ENCODE assay signal across 27 cellular contexts in the genomic region with DNA sequence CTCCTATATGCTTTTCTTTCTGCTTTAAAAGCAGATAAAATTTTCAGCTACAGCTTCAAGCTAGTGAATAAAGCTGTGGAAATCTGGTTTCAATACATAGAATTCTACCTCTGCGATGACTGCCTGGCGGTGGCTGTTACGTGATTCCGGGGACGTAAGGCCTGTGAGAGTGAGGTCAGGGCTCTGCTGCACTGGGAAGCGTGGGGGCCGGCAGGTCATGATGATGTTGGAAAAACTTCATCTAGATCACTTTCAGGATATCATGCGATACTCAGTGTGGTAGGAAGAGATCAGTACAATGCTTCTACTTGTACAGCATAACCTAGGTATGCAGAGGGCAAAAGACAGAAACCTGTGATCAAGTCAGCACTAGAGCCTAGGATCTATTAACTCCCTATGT.
"Had no signal": no experiment of that assay in that cellular context is flagged by ENCODE, and none has a peak within 500 bp of the region (broad histone marks: within the 10 kb centered on the region; RNA-seq: fewer than 3 reads in every experiment).

No MANE protein-coding gene starts in this region.

- H3K9me3 Mint-ChIP-seq: naive thymus-derived CD8-positive, alpha-beta T cell; natural killer cell treated with Interleukin-12 subunit alpha and Interleukin-12 subunit beta and Interleukin-15 and Interleukin-18, amount 100 ng/mL, for 72 hours; neural progenitor cell; stimulated activated naive CD8-positive, alpha-beta T cell treated with anti-CD3 and anti-CD28 coated beads, Interleukin-15, amount 100 ng/mL, for 72 hours had no signal

- H3K9me3 ChIP-seq: pancreas, prostate gland, right lobe of liver, sigmoid colon, suprapubic skin, testis, tibial artery, transverse colon, upper lobe of left lung, vagina had no signal

- H3K36me3 Mint-ChIP-seq: naive B cell; naive thymus-derived CD8-positive, alpha-beta T cell; natural killer cell treated with Interleukin-12 subunit alpha and Interleukin-12 subunit beta and Interleukin-15 and Interleukin-18, amount 100 ng/mL, for 72 hours; neural progenitor cell; stimulated activated memory B cell treated with anti-CD40 and anti-IgM and Interleukin-4, amounts not matched to agents 10 μg/mL and 1 μg/mL and 100 μg/mL, for 72 hours had no signal

- H3K36me3 ChIP-seq: neural progenitor cell, pancreas, prostate gland, right lobe of liver, sigmoid colon, suprapubic skin, tibial artery, transverse colon, upper lobe of left lung, vagina had no signal

- H3K4me3 Mint-ChIP-seq: naive B cell; naive thymus-derived CD8-positive, alpha-beta T cell; natural killer cell treated with Interleukin-12 subunit alpha and Interleukin-12 subunit beta and Interleukin-15 and Interleukin-18, amount 100 ng/mL, for 72 hours; neural progenitor cell; stimulated activated memory B cell treated with anti-CD40 and anti-IgM and Interleukin-4, amounts not matched to agents 10 μg/mL and 1 μg/mL and 100 μg/mL, for 72 hours; stimulated activated naive CD8-positive, alpha-beta T cell treated with anti-CD3 and anti-CD28 coated beads, Interleukin-15, amount 100 ng/mL, for 72 hours had no signal

- H3K27ac Mint-ChIP-seq: naive B cell; natural killer cell treated with Interleukin-12 subunit alpha and Interleukin-12 subunit beta and Interleukin-15 and Interleukin-18, amount 100 ng/mL, for 72 hours; neural progenitor cell; stimulated activated memory B cell treated with anti-CD40 and anti-IgM and Interleukin-4, amounts not matched to agents 10 μg/mL and 1 μg/mL and 100 μg/mL, for 72 hours; stimulated activated naive CD8-positive, alpha-beta T cell treated with anti-CD3 and anti-CD28 coated beads, Interleukin-15, amount 100 ng/mL, for 72 hours had no signal

- DNase-seq: naive B cell; naive thymus-derived CD8-positive, alpha-beta T cell; occipital lobe; pancreas; right cardiac atrium; right lobe of liver; sigmoid colon; small intestine; stimulated activated CD4-positive, alpha-beta T cell treated with anti-CD3 and anti-CD28 coated beads, Interleukin-15, amount 100 ng/mL, for 24 hours; stimulated activated CD4-positive, alpha-beta T cell treated with anti-CD3 and anti-CD28 coated beads, Interleukin-2, amount 100 ng/mL, for 24 hours; stimulated activated CD4-positive, alpha-beta T cell treated with anti-CD3 and anti-CD28 coated beads, Interleukin-4, amount 100 ng/mL, for 1 hour; stimulated activated CD4-positive, alpha-beta T cell treated with anti-CD3 and anti-CD28 coated beads, Interleukin-4, amount 100 ng/mL, for 4 hours; stimulated activated CD8-positive, alpha-beta memory T cell treated with anti-CD3 and anti-CD28 coated beads, Interleukin-4, amount 100 ng/mL, for 48 hours; stimulated activated naive CD4-positive, alpha-beta T cell; stimulated activated naive CD8-positive, alpha-beta T cell treated with anti-CD3 and anti-CD28 coated beads, Interleukin-15, amount 100 ng/mL, for 72 hours; stimulated activated naive CD8-positive, alpha-beta T cell treated with anti-CD3 and anti-CD28 coated beads, Interleukin-15, Interleukin-2, amounts not matched to agents 100 U/mL and 50 U/mL, for 24 hours; substantia nigra; testis; tibial artery; transverse colon; upper lobe of left lung had no signal

- ATAC-seq: naive thymus-derived CD8-positive, alpha-beta T cell; natural killer cell treated with Interleukin-12 subunit alpha and Interleukin-12 subunit beta and Interleukin-15 and Interleukin-18, amount 100 ng/mL, for 72 hours; pancreas; right cardiac atrium; stimulated activated memory B cell treated with anti-CD40 and anti-IgM and Interleukin-4, amounts not matched to agents 10 μg/mL and 1 μg/mL and 100 μg/mL, for 72 hours; stimulated activated naive CD8-positive, alpha-beta T cell treated with anti-CD3 and anti-CD28 coated beads, Interleukin-15, amount 100 ng/mL, for 72 hours; stimulated activated naive CD8-positive, alpha-beta T cell treated with anti-CD3 and anti-CD28 coated beads, Interleukin-15, Interleukin-2, amounts not matched to agents 100 U/mL and 50 U/mL, for 24 hours had no signal

- H3K4me3 ChIP-seq: neural progenitor cell, pancreas, prostate gland, right lobe of liver, sigmoid colon, suprapubic skin, testis, tibial artery, transverse colon, upper lobe of left lung, vagina had no signal

- H3K4me1 ChIP-seq: neural progenitor cell, pancreas, prostate gland, right lobe of liver, sigmoid colon, suprapubic skin, testis, tibial artery, transverse colon, upper lobe of left lung, vagina had no signal

- H3K4me1 Mint-ChIP-seq: naive B cell; stimulated activated memory B cell treated with anti-CD40 and anti-IgM and Interleukin-4, amounts not matched to agents 10 μg/mL and 1 μg/mL and 100 μg/mL, for 72 hours; stimulated activated naive CD8-positive, alpha-beta T cell treated with anti-CD3 and anti-CD28 coated beads, Interleukin-15, amount 100 ng/mL, for 72 hours had no signal

- H3K27me3 ChIP-seq: neural progenitor cell, pancreas, right lobe of liver, sigmoid colon, suprapubic skin, testis, tibial artery, transverse colon, upper lobe of left lung, vagina had no signal

- H3K27ac ChIP-seq: neural progenitor cell, pancreas, prostate gland, right lobe of liver, sigmoid colon, suprapubic skin, testis, tibial artery, transverse colon, upper lobe of left lung, vagina had no signal
